1 cellular context compared by ENCODE assay signal in the genomic region with DNA sequence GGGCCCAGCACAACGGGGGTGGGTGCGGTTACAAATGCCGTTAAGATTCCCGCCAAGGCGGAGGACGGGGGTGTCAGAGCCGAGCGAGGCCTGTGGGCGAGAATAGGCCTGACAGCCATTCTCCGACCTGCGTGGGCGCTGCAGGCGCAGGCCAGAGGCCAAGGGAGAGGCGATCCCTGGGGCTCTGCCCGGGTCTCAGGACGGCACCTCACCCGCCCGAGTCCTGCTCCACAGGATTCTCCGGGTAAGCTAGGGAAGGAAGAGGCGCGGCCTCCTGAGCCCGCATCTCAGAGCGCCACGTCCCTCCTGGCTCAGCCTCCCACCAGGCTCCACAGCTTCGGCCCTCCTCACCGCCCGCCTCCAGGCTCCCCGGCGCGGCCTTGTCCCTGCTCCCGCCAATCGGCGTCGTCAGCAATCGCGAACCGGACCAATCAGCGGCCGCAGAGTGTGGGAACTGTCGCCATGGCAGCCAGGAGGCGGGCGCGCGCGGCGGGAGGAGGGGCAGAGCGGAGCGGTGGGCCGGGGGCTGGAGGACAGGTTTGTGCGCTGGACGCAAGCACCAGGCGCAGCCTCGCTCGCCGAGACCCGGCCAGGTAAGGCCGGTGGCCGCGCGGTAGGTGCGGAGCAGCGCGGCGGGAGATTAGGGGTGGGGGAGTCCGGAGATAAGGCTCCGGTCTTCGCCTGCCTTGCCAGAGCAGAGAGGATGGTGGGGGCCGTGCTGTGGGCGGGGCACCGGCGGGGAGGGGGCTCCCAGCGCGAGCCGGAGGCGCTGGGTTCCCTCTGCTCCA.
TF ChIP-seq lines count a peak whose summit lies in the region.

A gene (plus strand): TSS at position 504 of the 788 bp plus-strand sequence. CDS start 18,585 bp downstream, outside the sequence.

TF ChIP-seq in GM12878, 131 proteins besides CTCF, POLR2A, EP300 and RAD21 (continued from another document):
- TF ChIP-seq NFYA (IDR thresholded peaks at IDR 0.05; ENCODE audit: borderline replicate concordance, low read depth, low read length) (peak; percentile 14), MTA3 (IDR thresholded peaks at IDR 0.05; ENCODE audit: borderline replicate concordance, low read length) (no peak), ZNF622 (IDR thresholded peaks at IDR 0.05) (no peak), ZNF217 (IDR thresholded peaks at IDR 0.05) (no peak), CHD2 (IDR thresholded peaks at IDR 0.05; ENCODE audit: borderline replicate concordance, low read depth, low read length) (peak; percentile 91), RB1 (IDR thresholded peaks at IDR 0.05; ENCODE audit: borderline replicate concordance) (peak; percentile 81; the same call in 1 of the 2 replicates), RFX5 (IDR thresholded peaks at IDR 0.05; ENCODE audit: low read depth, low read length) (0 out of 2 replicates have a peak, but pooled peaks have one; percentile 10), SMAD1 (IDR thresholded peaks at IDR 0.05; ENCODE audit: low read depth, partially characterized antibody) (no peak), SPI1 (IDR thresholded peaks at IDR 0.05; ENCODE audit: borderline replicate concordance, insufficient read depth, low read depth, low read length) (no peak), SMARCA5 (IDR thresholded peaks at IDR 0.05) (no peak), NRF1 (conservative IDR thresholded peaks at IDR 0.05; ENCODE audit: low read depth, low read length) (no peak), NFIC (IDR thresholded peaks at IDR 0.05; ENCODE audit: low read depth, low read length) (no peak), ZBED1 (IDR thresholded peaks at IDR 0.05; ENCODE audit: borderline replicate concordance) (no peak), SUPT20H (IDR thresholded peaks at IDR 0.05; ENCODE audit: borderline replicate concordance, control insufficient read depth, low read depth, low read length) (no peak), DPF2 (IDR thresholded peaks at IDR 0.05) (peak; percentile 81), RAD51 (IDR thresholded peaks at IDR 0.05) (no peak), CHD1 (IDR thresholded peaks at IDR 0.05; ENCODE audit: low read depth, low read length) (no peak), TBL1XR1 (IDR thresholded peaks at IDR 0.05; ENCODE audit: low read depth, low read length) (no peak), TCF12 (IDR thresholded peaks at IDR 0.05; ENCODE audit: low read depth, low read length) (no peak), TCF7 (IDR thresholded peaks at IDR 0.05; ENCODE audit: borderline replicate concordance) (no peak)
- TF ChIP-seq, protein P1, sequence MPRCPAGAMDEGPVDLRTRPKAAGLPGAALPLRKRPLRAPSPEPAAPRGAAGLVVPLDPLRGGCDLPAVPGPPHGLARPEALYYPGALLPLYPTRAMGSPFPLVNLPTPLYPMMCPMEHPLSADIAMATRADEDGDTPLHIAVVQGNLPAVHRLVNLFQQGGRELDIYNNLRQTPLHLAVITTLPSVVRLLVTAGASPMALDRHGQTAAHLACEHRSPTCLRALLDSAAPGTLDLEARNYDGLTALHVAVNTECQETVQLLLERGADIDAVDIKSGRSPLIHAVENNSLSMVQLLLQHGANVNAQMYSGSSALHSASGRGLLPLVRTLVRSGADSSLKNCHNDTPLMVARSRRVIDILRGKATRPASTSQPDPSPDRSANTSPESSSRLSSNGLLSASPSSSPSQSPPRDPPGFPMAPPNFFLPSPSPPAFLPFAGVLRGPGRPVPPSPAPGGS (IDR thresholded peaks at IDR 0.05; ENCODE audit: borderline replicate concordance, insufficient read depth, low read depth, low read length, poor library complexity, severe bottlenecking) = no peak
- TF ChIP-seq, protein P2, sequence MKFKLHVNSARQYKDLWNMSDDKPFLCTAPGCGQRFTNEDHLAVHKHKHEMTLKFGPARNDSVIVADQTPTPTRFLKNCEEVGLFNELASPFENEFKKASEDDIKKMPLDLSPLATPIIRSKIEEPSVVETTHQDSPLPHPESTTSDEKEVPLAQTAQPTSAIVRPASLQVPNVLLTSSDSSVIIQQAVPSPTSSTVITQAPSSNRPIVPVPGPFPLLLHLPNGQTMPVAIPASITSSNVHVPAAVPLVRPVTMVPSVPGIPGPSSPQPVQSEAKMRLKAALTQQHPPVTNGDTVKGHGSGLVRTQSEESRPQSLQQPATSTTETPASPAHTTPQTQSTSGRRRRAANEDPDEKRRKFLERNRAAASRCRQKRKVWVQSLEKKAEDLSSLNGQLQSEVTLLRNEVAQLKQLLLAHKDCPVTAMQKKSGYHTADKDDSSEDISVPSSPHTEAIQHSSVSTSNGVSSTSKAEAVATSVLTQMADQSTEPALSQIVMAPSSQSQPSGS (IDR thresholded peaks at IDR 0.05; ENCODE audit: low read length) = no peak
- TF ChIP-seq, protein P3, sequence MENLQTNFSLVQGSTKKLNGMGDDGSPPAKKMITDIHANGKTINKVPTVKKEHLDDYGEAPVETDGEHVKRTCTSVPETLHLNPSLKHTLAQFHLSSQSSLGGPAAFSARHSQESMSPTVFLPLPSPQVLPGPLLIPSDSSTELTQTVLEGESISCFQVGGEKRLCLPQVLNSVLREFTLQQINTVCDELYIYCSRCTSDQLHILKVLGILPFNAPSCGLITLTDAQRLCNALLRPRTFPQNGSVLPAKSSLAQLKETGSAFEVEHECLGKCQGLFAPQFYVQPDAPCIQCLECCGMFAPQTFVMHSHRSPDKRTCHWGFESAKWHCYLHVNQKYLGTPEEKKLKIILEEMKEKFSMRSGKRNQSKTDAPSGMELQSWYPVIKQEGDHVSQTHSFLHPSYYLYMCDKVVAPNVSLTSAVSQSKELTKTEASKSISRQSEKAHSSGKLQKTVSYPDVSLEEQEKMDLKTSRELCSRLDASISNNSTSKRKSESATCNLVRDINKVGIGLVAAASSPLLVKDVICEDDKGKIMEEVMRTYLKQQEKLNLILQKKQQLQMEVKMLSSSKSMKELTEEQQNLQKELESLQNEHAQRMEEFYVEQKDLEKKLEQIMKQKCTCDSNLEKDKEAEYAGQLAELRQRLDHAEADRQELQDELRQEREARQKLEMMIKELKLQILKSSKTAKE (IDR thresholded peaks at IDR 0.05; ENCODE audit: low read depth, poor library complexity, severe bottlenecking) = no peak
